In genomic region chr1:113893267-113893666, GRCh38 we compare ENCODE assay signal across 28 cellular contexts. TPM values are rescaled to one million over a fixed set of nuclear protein-coding genes. Genes with fewer than 3 reads are reported as not detected.
"Had no signal": no experiment of that assay in that cellular context is flagged by ENCODE, and none has a peak within 500 bp of the region (broad histone marks: within the 10 kb centered on the region; RNA-seq: fewer than 3 reads in every experiment).

No MANE protein-coding gene starts in this region.

- H3K27ac Mint-ChIP-seq: WTC11 had no signal

- H3K27me3 ChIP-seq: brain microvascular endothelial cell, cardiac muscle cell had no signal

- H3K4me1 Mint-ChIP-seq: WTC11 had no signal

- H3K9me3 ChIP-seq: SK-N-SH had no signal

- H3K4me2 ChIP-seq: SK-N-SH had no signal

- H3K4me3 Mint-ChIP-seq: activated T-cell treated with anti-CD3 and anti-CD28 coated beads, Interleukin-2, amount 50 U/mL, for 4 hours; WTC11 had no signal

- H3K9me3 Mint-ChIP-seq: activated naive CD4-positive, alpha-beta T cell treated with anti-CD3 and anti-CD28 coated beads, Interleukin-2, amount 50 U/mL, for 72 hours; activated T-cell treated with anti-CD3 and anti-CD28 coated beads, Interleukin-2, amount 50 U/mL, for 4 hours; WTC11 had no signal

- H3K27ac ChIP-seq: brain microvascular endothelial cell, cardiac muscle cell had no signal

- DNase-seq: activated CD4-positive, alpha-beta T cell treated with anti-CD3 and anti-CD28 coated beads for 48 hours; activated CD4-positive, alpha-beta T cell treated with anti-CD3 and anti-CD28 coated beads, Interleukin-2, amount 50 U/mL, for 4 hours; activated CD4-positive, CD25-positive, alpha-beta regulatory T cell treated with anti-CD3 and anti-CD28 coated beads, Interleukin-2, amount 50 U/mL, for 72 hours; activated CD8-positive, alpha-beta memory T cell treated with anti-CD3 and anti-CD28 coated beads for 24 hours; activated effector memory CD4-positive, alpha-beta T cell treated with anti-CD3 and anti-CD28 coated beads, Interleukin-2, amount 50 U/mL, for 16 hours; activated naive CD4-positive, alpha-beta T cell treated with Interleukin-2 at 50 U/mL for 16 hours; activated T-cell treated with anti-CD3 and anti-CD28 coated beads, Interleukin-2, amount 50 U/mL, for 4 hours; brain microvascular endothelial cell; cerebellar nuclear complex; KG1; NCI-H1092; NCI-H1417; NCI-H1930; NCI-H2171; NCI-H2227 treated with DMSO at 0.1 percent for 48 hours; NCI-H446 treated with DMSO at 0.1 percent for 48 hours; NCI-H524 treated with DMSO at 0.1 percent for 48 hours; NCI-H774; OCI-M1; RPMI8226; SK-N-SH; T-helper 1 cell had no signal

- H3K9me2 ChIP-seq: SK-N-SH had no signal

- H3K4me3 ChIP-seq: cardiac muscle cell had no signal

- ATAC-seq: activated naive CD4-positive, alpha-beta T cell treated with anti-CD3 and anti-CD28 coated beads, Interleukin-2, amount 50 U/mL, for 72 hours; activated T-cell treated with anti-CD3 and anti-CD28 coated beads, Interleukin-2, amount 50 U/mL, for 4 hours; Panc1; Right ventricle myocardium inferior; WTC11 had no signal

- H3K9ac ChIP-seq: SK-N-SH had no signal

RNA-seq across cellular contexts. Expression of gene BCL2L15, which starts 5.9 kb away (rescaled TPM):
- total RNA-seq: M059J, Right ventricle myocardium inferior had no signal

RNA-seq across cellular contexts. Expression of gene PTPN22, which starts 21.8 kb away (rescaled TPM):
- total RNA-seq: cardiac muscle cell, WTC11 had no signal
- polyA plus RNA-seq: cardiac muscle cell had no signal
